16 cellular contexts compared by ENCODE assay signal in the genomic region with DNA sequence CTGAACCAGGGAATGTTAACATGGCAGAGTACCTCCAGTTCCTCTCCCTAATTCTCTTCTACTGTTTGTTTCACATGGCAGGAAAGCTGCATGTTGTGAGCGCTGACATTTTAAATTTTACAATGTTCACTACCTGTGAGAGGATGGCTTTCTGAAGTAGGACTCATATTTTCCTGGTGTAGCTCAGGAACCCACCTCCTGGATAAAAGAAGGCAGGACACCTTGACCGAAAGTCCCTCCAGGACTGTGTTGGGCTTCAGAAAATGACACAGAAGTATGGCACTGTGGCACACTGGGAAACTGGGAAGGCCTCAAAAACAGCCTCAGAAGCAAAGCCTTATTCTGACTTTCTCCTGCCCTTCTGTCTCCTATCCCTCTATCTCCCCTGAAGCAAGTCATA. TPM values are rescaled to one million over a fixed set of nuclear protein-coding genes. Genes with fewer than 3 reads are reported as not detected.
A peak's percentile ranks its signal among the peaks of the same experiment; 100 is the strongest.
DNase-seq lines count a peak whose midpoint lies in the region; ATAC-seq, FAIRE-seq and TF ChIP-seq lines count a peak whose summit lies in the region.
"Had no signal": no experiment of that assay in that cellular context is flagged by ENCODE, and none has a peak within 500 bp of the region (broad histone marks: within the 10 kb centered on the region; RNA-seq: fewer than 3 reads in every experiment).

No MANE protein-coding gene starts in this region.

- in situ Hi-C loops in ACHN (cut with HindIII; ENCODE audit: low pct_ligation_motif_present, low pct_unique_long_range_greater_than_20kb, low sequenced_read_pairs): no loop called here

- CTCF ChIA-PET in WTC11 (lab: Charles Lee): interaction anchor here (0.7 to 1.5 kb wide), 7 partner anchors 11 to 207 kb away, joined by 3 to 8 read pairs (median 3); partner anchors contain the start of gene PTPRK

- ATAC-seq in WTC11 (peak; percentile 88), GM21717 (IDR thresholded peaks at IDR 0.05; ENCODE audit: unreplicated experiment) (no peak)
- ATAC-seq: activated naive CD4-positive, alpha-beta T cell treated with anti-CD3 and anti-CD28 coated beads, Interleukin-2, amount 50 U/mL, for 72 hours had no signal

- no peak overlapping the region for H3K4me3 Mint-ChIP-seq in WTC11
- H3K4me3 Mint-ChIP-seq: CD4-positive, alpha-beta memory T cell had no signal

- DNase-seq in WTC11 (ENCODE audit: low spot score) (peak; percentile 14), ACHN (no peak), NCI-H510A treated with DMSO at 0.1 percent for 48 hours (lab: John Stamatoyannopoulos, UW) (no peak)
- DNase-seq in activated CD8-positive, alpha-beta memory T cell treated with anti-CD3 and anti-CD28 coated beads for 24 hours: no peak
- DNase-seq: activated CD4-positive, alpha-beta T cell treated with anti-CD3 and anti-CD28 coated beads, Interleukin-2, amount 50 U/mL, for 48 hours; CD4-positive, alpha-beta memory T cell; NCI-H2171 had no signal

- no peak overlapping the region for H3K27ac ChIP-seq in 22Rv1
- H3K27ac ChIP-seq: prostate gland, vagina had no signal

- no peaks in the 10 kb centered on the region for H3K9me3 Mint-ChIP-seq in WTC11
- H3K9me3 Mint-ChIP-seq: activated naive CD4-positive, alpha-beta T cell treated with anti-CD3 and anti-CD28 coated beads, Interleukin-2, amount 50 U/mL, for 72 hours had no signal

- no peaks in the 10 kb centered on the region for H3K27me3 Mint-ChIP-seq in WTC11 (ENCODE audit: low read depth)

- H3K36me3 Mint-ChIP-seq in WTC11: no peaks in the 10 kb centered on the region
- H3K36me3 Mint-ChIP-seq: activated naive CD4-positive, alpha-beta T cell treated with anti-CD3 and anti-CD28 coated beads, Interleukin-2, amount 50 U/mL, for 72 hours; CD4-positive, alpha-beta memory T cell had no signal

- TF ChIP-seq CTCF in 22Rv1 (IDR thresholded peaks at IDR 0.05) (peak; percentile 40), GM12874 (IDR thresholded peaks at IDR 0.05; ENCODE audit: insufficient read depth, low read depth, low read length) (0 out of 2 replicates have a peak, but pooled peaks have one; percentile 13), WTC11 (IDR thresholded peaks at IDR 0.05) (no peak)

- POLR2A ChIA-PET in WTC11 (lab: Charles Lee): no interaction called here

- peaks cover 45% of the 10 kb centered on the region for H3K4me1 Mint-ChIP-seq in WTC11

- no peak overlapping the region; the same call in 1 of the 2 replicates for H3K27ac Mint-ChIP-seq in WTC11
- H3K27ac Mint-ChIP-seq: activated naive CD4-positive, alpha-beta T cell treated with anti-CD3 and anti-CD28 coated beads, Interleukin-2, amount 50 U/mL, for 72 hours; CD4-positive, alpha-beta memory T cell had no signal

- FAIRE-seq in islet of Langerhans (lab: Jason Lieb, UNC): peak; percentile 13
- FAIRE-seq: GM12891, HTR-8/SVneo had no signal

TF ChIP-seq in WTC11, 78 proteins besides CTCF, POLR2A, EP300 and RAD21:
- TF ChIP-seq ATF1 (CRISPR knock-in tag; IDR thresholded peaks at IDR 0.05) (no peak), ARID4B (CRISPR knock-in tag; IDR thresholded peaks at IDR 0.05; ENCODE audit: borderline replicate concordance) (no peak), NFE2L1 (CRISPR knock-in tag; IDR thresholded peaks at IDR 0.05) (no peak), CREB1 (CRISPR knock-in tag; IDR thresholded peaks at IDR 0.05) (no peak), CDX4 (CRISPR knock-in tag; IDR thresholded peaks at IDR 0.05; ENCODE audit: borderline replicate concordance) (no peak)
TF ChIP-seq in WTC11: peak in this region for 0.

RNA-seq across cellular contexts. Expression of gene PTPRK, which starts 33.3 kb away (rescaled TPM):
- total RNA-seq in WTC11 (2021): 39.9 to 44.8 TPM (median 41.3 TPM) in 3 replicates
